In the genomic region with DNA sequence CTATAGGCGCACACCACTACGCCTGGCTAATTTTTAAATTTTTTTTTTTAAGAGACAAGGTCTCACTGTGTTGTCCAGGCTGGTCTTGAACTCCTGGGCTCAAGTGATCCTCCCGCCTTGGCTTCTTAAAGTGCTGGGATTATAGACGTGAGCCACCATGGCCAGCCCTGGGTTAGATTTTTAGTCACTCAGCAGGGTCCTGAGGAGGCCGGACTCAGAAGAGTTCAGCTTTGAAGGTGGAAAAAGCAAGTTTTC, we compare ENCODE assay signal across 1 cellular context.
TF ChIP-seq lines count a peak whose summit lies in the region.

No MANE protein-coding gene starts in this region.

TF ChIP-seq in K562, 482 proteins besides CTCF, POLR2A, EP300 and RAD21 (continues in another document):
- TF ChIP-seq POLR3A (IDR thresholded peaks at IDR 0.05; ENCODE audit: borderline replicate concordance, extremely low read depth, insufficient read depth, insufficient read length) (no peak), ZKSCAN8 (CRISPR knock-in tag; IDR thresholded peaks at IDR 0.05) (no peak), L3MBTL2 (IDR thresholded peaks at IDR 0.05) (no peak), NFATC3 (IDR thresholded peaks at IDR 0.05) (no peak), SRF (CRISPR knock-in tag; IDR thresholded peaks at IDR 0.05) (no peak), SREBF1 (IDR thresholded peaks at IDR 0.05; ENCODE audit: borderline replicate concordance, low read depth, low read length) (no peak), GTF2E2 (tag; IDR thresholded peaks at IDR 0.05) (no peak), DLX4 (CRISPR knock-in tag; IDR thresholded peaks at IDR 0.05) (no peak), ZNF707 (CRISPR knock-in tag; conservative IDR thresholded peaks at IDR 0.05) (no peak), ZNF3 (CRISPR knock-in tag; IDR thresholded peaks at IDR 0.05) (0 out of 2 replicates have a peak, but pooled peaks have one; percentile 18), HNRNPK (IDR thresholded peaks at IDR 0.05; ENCODE audit: low read depth, low read length, poor library complexity, severe bottlenecking) (no peak), NR2F6 (CRISPR knock-in tag; IDR thresholded peaks at IDR 0.05) (no peak), CBFB (CRISPR knock-in tag; IDR thresholded peaks at IDR 0.05) (no peak), KDM1A (IDR thresholded peaks at IDR 0.05) (peak in 1 of 2 experiments; percentile 3; a peak in 1 of 4 replicates), MECOM (CRISPR knock-in tag; IDR thresholded peaks at IDR 0.05) (no peak), ERF (CRISPR knock-in tag; IDR thresholded peaks at IDR 0.05) (no peak; the same call in 1 of the 2 replicates), KAT7 (CRISPR knock-in tag; IDR thresholded peaks at IDR 0.05; ENCODE audit: borderline replicate concordance) (no peak), NR0B1 (IDR thresholded peaks at IDR 0.05; ENCODE audit: partially characterized antibody) (no peak), CBX8 (IDR thresholded peaks at IDR 0.05; ENCODE audit: borderline replicate concordance, extremely low read depth, low read depth, low read length, poor library complexity, severe bottlenecking) (no peak), STAT5A (IDR thresholded peaks at IDR 0.05; ENCODE audit: borderline replicate concordance, low read length) (no peak), HDGF (IDR thresholded peaks at IDR 0.05) (no peak), GATAD2B (IDR thresholded peaks at IDR 0.05; ENCODE audit: borderline replicate concordance) (no peak), BCL6 (CRISPR knock-in tag; IDR thresholded peaks at IDR 0.05) (no peak), SMARCB1 (IDR thresholded peaks at IDR 0.05; ENCODE audit: insufficient read length, low read depth) (no peak), CREB5 (CRISPR knock-in tag; IDR thresholded peaks at IDR 0.05) (no peak), REST (CRISPR knock-in tag; IDR thresholded peaks at IDR 0.05; ENCODE audit: low read depth) (no peak)
- TF ChIP-seq, protein P1, sequence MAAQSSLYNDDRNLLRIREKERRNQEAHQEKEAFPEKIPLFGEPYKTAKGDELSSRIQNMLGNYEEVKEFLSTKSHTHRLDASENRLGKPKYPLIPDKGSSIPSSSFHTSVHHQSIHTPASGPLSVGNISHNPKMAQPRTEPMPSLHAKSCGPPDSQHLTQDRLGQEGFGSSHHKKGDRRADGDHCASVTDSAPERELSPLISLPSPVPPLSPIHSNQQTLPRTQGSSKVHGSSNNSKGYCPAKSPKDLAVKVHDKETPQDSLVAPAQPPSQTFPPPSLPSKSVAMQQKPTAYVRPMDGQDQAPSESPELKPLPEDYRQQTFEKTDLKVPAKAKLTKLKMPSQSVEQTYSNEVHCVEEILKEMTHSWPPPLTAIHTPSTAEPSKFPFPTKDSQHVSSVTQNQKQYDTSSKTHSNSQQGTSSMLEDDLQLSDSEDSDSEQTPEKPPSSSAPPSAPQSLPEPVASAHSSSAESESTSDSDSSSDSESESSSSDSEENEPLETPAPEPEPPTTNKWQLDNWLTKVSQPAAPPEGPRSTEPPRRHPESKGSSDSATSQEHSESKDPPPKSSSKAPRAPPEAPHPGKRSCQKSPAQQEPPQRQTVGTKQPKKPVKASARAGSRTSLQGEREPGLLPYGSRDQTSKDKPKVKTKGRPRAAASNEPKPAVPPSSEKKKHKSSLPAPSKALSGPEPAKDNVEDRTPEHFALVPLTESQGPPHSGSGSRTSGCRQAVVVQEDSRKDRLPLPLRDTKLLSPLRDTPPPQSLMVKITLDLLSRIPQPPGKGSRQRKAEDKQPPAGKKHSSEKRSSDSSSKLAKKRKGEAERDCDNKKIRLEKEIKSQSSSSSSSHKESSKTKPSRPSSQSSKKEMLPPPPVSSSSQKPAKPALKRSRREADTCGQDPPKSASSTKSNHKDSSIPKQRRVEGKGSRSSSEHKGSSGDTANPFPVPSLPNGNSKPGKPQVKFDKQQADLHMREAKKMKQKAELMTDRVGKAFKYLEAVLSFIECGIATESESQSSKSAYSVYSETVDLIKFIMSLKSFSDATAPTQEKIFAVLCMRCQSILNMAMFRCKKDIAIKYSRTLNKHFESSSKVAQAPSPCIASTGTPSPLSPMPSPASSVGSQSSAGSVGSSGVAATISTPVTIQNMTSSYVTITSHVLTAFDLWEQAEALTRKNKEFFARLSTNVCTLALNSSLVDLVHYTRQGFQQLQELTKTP (IDR thresholded peaks at IDR 0.05; ENCODE audit: low read depth in 1 of 2, partially characterized antibody in 2 of 2) = peak in 1 of 2 experiments; percentile 3
- TF ChIP-seq, protein P2, sequence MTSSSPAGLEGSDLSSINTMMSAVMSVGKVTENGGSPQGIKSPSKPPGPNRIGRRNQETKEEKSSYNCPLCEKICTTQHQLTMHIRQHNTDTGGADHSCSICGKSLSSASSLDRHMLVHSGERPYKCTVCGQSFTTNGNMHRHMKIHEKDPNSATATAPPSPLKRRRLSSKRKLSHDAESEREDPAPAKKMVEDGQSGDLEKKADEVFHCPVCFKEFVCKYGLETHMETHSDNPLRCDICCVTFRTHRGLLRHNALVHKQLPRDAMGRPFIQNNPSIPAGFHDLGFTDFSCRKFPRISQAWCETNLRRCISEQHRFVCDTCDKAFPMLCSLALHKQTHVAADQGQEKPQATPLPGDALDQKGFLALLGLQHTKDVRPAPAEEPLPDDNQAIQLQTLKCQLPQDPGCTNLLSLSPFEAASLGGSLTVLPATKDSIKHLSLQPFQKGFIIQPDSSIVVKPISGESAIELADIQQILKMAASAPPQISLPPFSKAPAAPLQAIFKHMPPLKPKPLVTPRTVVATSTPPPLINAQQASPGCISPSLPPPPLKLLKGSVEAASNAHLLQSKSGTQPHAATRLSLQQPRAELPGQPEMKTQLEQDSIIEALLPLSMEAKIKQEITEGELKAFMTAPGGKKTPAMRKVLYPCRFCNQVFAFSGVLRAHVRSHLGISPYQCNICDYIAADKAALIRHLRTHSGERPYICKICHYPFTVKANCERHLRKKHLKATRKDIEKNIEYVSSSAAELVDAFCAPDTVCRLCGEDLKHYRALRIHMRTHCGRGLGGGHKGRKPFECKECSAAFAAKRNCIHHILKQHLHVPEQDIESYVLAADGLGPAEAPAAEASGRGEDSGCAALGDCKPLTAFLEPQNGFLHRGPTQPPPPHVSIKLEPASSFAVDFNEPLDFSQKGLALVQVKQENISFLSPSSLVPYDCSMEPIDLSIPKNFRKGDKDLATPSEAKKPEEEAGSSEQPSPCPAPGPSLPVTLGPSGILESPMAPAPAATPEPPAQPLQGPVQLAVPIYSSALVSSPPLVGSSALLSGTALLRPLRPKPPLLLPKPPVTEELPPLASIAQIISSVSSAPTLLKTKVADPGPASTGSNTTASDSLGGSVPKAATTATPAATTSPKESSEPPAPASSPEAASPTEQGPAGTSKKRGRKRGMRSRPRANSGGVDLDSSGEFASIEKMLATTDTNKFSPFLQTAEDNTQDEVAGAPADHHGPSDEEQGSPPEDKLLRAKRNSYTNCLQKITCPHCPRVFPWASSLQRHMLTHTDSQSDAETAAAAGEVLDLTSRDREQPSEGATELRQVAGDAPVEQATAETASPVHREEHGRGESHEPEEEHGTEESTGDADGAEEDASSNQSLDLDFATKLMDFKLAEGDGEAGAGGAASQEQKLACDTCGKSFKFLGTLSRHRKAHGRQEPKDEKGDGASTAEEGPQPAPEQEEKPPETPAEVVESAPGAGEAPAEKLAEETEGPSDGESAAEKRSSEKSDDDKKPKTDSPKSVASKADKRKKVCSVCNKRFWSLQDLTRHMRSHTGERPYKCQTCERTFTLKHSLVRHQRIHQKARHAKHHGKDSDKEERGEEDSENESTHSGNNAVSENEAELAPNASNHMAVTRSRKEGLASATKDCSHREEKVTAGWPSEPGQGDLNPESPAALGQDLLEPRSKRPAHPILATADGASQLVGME (CRISPR knock-in tag; IDR thresholded peaks at IDR 0.05) = peak; percentile 5; the same call in 1 of the 2 replicates
- TF ChIP-seq, protein P3, sequence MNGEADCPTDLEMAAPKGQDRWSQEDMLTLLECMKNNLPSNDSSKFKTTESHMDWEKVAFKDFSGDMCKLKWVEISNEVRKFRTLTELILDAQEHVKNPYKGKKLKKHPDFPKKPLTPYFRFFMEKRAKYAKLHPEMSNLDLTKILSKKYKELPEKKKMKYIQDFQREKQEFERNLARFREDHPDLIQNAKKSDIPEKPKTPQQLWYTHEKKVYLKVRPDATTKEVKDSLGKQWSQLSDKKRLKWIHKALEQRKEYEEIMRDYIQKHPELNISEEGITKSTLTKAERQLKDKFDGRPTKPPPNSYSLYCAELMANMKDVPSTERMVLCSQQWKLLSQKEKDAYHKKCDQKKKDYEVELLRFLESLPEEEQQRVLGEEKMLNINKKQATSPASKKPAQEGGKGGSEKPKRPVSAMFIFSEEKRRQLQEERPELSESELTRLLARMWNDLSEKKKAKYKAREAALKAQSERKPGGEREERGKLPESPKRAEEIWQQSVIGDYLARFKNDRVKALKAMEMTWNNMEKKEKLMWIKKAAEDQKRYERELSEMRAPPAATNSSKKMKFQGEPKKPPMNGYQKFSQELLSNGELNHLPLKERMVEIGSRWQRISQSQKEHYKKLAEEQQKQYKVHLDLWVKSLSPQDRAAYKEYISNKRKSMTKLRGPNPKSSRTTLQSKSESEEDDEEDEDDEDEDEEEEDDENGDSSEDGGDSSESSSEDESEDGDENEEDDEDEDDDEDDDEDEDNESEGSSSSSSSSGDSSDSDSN (IDR thresholded peaks at IDR 0.05; ENCODE audit: borderline replicate concordance in 1 of 2, low read depth in 2 of 2, low read length in 2 of 2) = 0 out of 4 replicates have a peak, but pooled peaks of 1 of the 2 experiments have one; percentile 7
- TF ChIP-seq, protein P4, sequence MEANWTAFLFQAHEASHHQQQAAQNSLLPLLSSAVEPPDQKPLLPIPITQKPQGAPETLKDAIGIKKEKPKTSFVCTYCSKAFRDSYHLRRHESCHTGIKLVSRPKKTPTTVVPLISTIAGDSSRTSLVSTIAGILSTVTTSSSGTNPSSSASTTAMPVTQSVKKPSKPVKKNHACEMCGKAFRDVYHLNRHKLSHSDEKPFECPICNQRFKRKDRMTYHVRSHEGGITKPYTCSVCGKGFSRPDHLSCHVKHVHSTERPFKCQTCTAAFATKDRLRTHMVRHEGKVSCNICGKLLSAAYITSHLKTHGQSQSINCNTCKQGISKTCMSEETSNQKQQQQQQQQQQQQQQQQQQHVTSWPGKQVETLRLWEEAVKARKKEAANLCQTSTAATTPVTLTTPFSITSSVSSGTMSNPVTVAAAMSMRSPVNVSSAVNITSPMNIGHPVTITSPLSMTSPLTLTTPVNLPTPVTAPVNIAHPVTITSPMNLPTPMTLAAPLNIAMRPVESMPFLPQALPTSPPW (CRISPR knock-in tag; IDR thresholded peaks at IDR 0.05) = no peak
